8 cellular contexts compared by ENCODE assay signal in the genomic region with DNA sequence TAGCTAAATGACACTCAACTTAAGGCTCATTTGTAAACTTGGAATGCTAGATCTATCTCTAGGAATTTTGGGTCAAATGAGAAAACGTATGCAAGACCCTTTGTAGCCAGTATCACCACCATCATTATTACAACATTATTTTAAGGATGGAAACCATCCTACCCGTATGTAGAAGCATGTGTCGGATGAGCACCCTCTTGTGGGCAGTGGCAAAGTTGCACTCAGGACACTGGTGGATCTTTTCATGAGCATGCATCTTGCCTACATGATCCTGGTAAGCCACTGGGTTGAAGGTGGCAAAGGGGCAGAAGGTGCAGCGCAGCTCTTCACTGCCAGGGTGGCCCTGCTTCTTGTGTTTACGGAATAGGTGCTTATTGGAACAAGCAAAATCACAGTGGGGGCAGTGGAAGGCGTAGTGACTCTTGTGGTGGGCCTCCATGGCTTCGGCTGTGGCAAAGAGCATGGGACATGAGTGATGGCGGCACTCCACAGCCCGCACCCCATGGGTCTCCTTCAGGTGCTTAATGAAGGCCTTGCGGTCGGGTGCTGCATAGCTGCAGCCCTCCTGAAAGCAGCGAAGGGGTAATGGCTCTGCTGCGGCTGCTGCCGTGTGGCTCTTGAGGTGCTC. TPM values are rescaled to one million over a fixed set of nuclear protein-coding genes. Genes with fewer than 3 reads are reported as not detected.
A peak's percentile ranks its signal among the peaks of the same experiment; 100 is the strongest.
DNase-seq lines count a peak whose midpoint lies in the region; ATAC-seq, FAIRE-seq and TF ChIP-seq lines count a peak whose summit lies in the region.

No MANE protein-coding gene starts in this region.

- H3K4me3 ChIP-seq in GM12878, result no peak overlapping the region

- in situ Hi-C loops in GM12878 (cut with MboI), result loop anchor here (5.0 kb wide), 1 partner anchor 241 kb away; no protein-coding TSS in a partner anchor

- H4K20me1 ChIP-seq in GM12878 (ENCODE audit: control insufficient read depth, insufficient read depth), result no peaks in the 10 kb centered on the region

- H2AFZ ChIP-seq in GM12878 (ENCODE audit: control insufficient read depth, low read depth, low read length), result no peak overlapping the region

- CTCF ChIA-PET in T-cell (lab: Charles Lee) (interaction anchor here (0.6 to 1.4 kb wide), 6 partner anchors 9 to 378 kb away, joined by 3 to 8 read pairs (median 3); a partner anchor contains a TSS), GM12878 (lab: Yijun Ruan, JAX) (interaction anchor here (0.6 to 3.6 kb wide), 22 partner anchors 10 to 743 kb away, joined by 3 to 25 read pairs (median 4); a partner anchor contains a TSS)

- BruUV-seq in GM12878 (replicated peaks; lab: Mats Ljungman, UMichigan), result no TSS peak

- SMC1A ChIA-PET in GM12878 (lab: Charles Lee; ENCODE audit: uncharacterized antibody, unreplicated experiment), result interaction anchor here (1.0 to 3.3 kb wide), 5 partner anchors 9 to 200 kb away, joined by 3 to 20 read pairs (median 3); a partner anchor contains a TSS

- peaks cover 2% of the 10 kb centered on the region; the same call in 1 of the 2 replicates for H3K79me2 ChIP-seq in GM12878 (ENCODE audit: control insufficient read depth, insufficient read depth, low read length)

- no peak overlapping the region for H3K27ac ChIP-seq in GM12878 (ENCODE audit: control insufficient read depth, insufficient read depth)

- TF ChIP-seq EP300 in GM12878 (IDR thresholded peaks at IDR 0.05; ENCODE audit: borderline replicate concordance in 1 of 2, control insufficient read depth in 1 of 2, low read depth in 2 of 2, low read length in 2 of 2), result no peak

- H3K4me3 Mint-ChIP-seq in T-cell, result no peak overlapping the region

- no peaks in the 10 kb centered on the region for H3K27me3 ChIP-seq in GM12878 (replicated peaks in 1 of 2; ENCODE audit: control insufficient read depth in 2 of 2, insufficient read depth in 2 of 2, low read length in 1 of 2)

- TF ChIP-seq RAD21 in GM12878 (IDR thresholded peaks at IDR 0.05; ENCODE audit: insufficient read depth, low read depth, low read length), result peak; percentile 80

- no peaks in the 10 kb centered on the region for H3K9me3 Mint-ChIP-seq in T-cell

- H3K4me2 ChIP-seq in GM12878 (ENCODE audit: control insufficient read depth, insufficient read depth), result no peak overlapping the region

- DNase-seq in NCI-H526 (lab: John Stamatoyannopoulos, UW) (peak; percentile 16 to 65), NCI-H526 treated with DMSO at 0.1 percent for 48 hours (lab: John Stamatoyannopoulos, UW) (no peak), LHCN-M2 (ENCODE audit: low read depth) (peak; percentile 52), T-cell (peak in 30 of 34 experiments; percentile 8 to 55 (median 40)), GM12878 (ENCODE audit: low read depth, low spot score) (no peak), iPS-NIHi11 (ENCODE audit: low spot score) (peak; percentile 75)
- peak; percentile 33 for DNase-seq in stimulated activated CD4-positive, alpha-beta T cell treated with anti-CD3 and anti-CD28 coated beads, Interleukin-12 subunit alpha, Interleukin-12 subunit beta, amount 100 ng/mL, for 4 hours

- no peak overlapping the region for H3K27ac Mint-ChIP-seq in T-cell

- H3K4me1 ChIP-seq in GM12878 (ENCODE audit: control insufficient read depth, insufficient read depth, low read length), result no peaks in the 10 kb centered on the region

- no peak for TF ChIP-seq POLR2A in GM12878 (IDR thresholded peaks at IDR 0.05; ENCODE audit: low read depth, low read length)

- H3K9ac ChIP-seq in GM12878 (ENCODE audit: control insufficient read depth, insufficient read depth, low read length), result no peak overlapping the region

- ATAC-seq in T-cell (replicated peaks in 1 of 4), result peak; percentile 79 to 83 (median 81)
- ATAC-seq in GM12878, result peak; percentile 96
- no peak for ATAC-seq in GM19397 (IDR thresholded peaks at IDR 0.05; ENCODE audit: unreplicated experiment)

- RAD21 ChIA-PET in GM12878 (lab: Charles Lee; ENCODE audit: unreplicated experiment), result interaction anchor here (0.6 to 1.4 kb wide), 6 partner anchors 9 to 722 kb away, joined by 3 to 5 read pairs (median 3); a partner anchor contains a TSS

- peaks cover 29 to 37% of the 10 kb centered on the region in 2 experiments for H3K36me3 ChIP-seq in GM12878 (ENCODE audit: control insufficient read depth in 2 of 2, insufficient read depth in 2 of 2, low read length in 1 of 2)

- no peaks in the 10 kb centered on the region for H3K27me3 Mint-ChIP-seq in T-cell

- FAIRE-seq in GM12878 (lab: Jason Lieb, UNC), result peak; percentile 99

- intact Hi-C loops in GM12878 (cut with micrococcal nuclease; ENCODE audit: unreplicated experiment), result loop anchor here (1.0 kb wide), 1 partner anchor 242 kb away; no protein-coding TSS in a partner anchor

- peak; percentile 83 to 97 (median 91) for TF ChIP-seq CTCF in GM12878 (IDR thresholded peaks at IDR 0.05 in 2 of 3, conservative IDR thresholded peaks at IDR 0.05 in 1 of 3; ENCODE audit: control insufficient read depth in 2 of 3, extremely low read depth in 1 of 3, insufficient read depth in 1 of 3, low read depth in 3 of 3, low read length in 3 of 3)

- POLR2A ChIA-PET in T-cell (lab: Charles Lee), result interaction anchor here in 1 of 2 donors (0.7 kb wide), 1 partner anchor 63 kb away, joined by 3 read pairs; no protein-coding TSS in a partner anchor
- POLR2A ChIA-PET in GM12878 (lab: Charles Lee), result no interaction called here

- H3K9me3 ChIP-seq in GM12878 (replicated peaks; ENCODE audit: control insufficient read depth, insufficient read depth, low read length), result no peaks in the 10 kb centered on the region

- 69% methylated on average over 13 of the region's 14 CpGs for WGBS in GM12878 (ENCODE audit: insufficient coverage, insufficient replicate concordance, low lambda C conversion rate, missing lambda C conversion rate)

- H3K4me1 Mint-ChIP-seq in T-cell, result peaks cover 10 to 14% (median 13%) of the 10 kb centered on the region in 3 donors

- H3K36me3 Mint-ChIP-seq in T-cell, result peaks cover 59% of the 10 kb centered on the region

RNA-seq across cellular contexts. Expression of a gene that starts 10.8 kb away (rescaled TPM):
- total RNA-seq in LHCN-M2 (2014; rRNA removed) (15.0 and 15.8 TPM in 2 replicates), T-cell (10 to 100 TPM; 38.1 to 65.0 (median 58.7) TPM), GM12878 (2014; rRNA removed) (16.6 and 21.7 TPM in 2 replicates), GM12878 (2014; rRNA removed; fragmentation: Illumina TruSeq; extraction: Trizol) (8.5 and 10.0 TPM in 2 replicates), GM12878 (2021) (33.8 and 40.9 TPM in 2 replicates)
- polyA plus RNA-seq in LHCN-M2 (2012), result 7.8 TPM
- 57.7 and 64.0 TPM in 2 replicates for total RNA-seq in GM12878 (2013; cell fraction: nucleolus; rRNA removed)
- polyA plus RNA-seq in GM12878 (2011; ENCODE audit: low read depth), result 6.3 TPM
- polyA plus RNA-seq in GM12878 (2011; rRNA removed) (2.1 and 4.5 TPM in 2 replicates), GM12878 (2014; fragmentation: Illumina TruSeq; extraction: Trizol) (7.2 and 16.3 TPM in 2 replicates), GM12878 (2014; fragmentation: Nextera tagmentation; extraction: Ambion mirVana) (1 to 10 TPM; 1.3 to 2.4 TPM), GM12878 (2014; rRNA removed) (13.8 and 17.1 TPM in 2 replicates), GM12878 (2016; fragmentation: Nextera tagmentation; extraction: Ambion mirVana) (10 to 100 TPM; 19.9 to 21.1 TPM)
- 9.5 and 10.3 TPM in 2 replicates for polyA plus RNA-seq in GM12878 (2011; cell fraction: cytosol; rRNA removed)
- 30.5 and 38.8 TPM in 2 replicates for polyA plus RNA-seq in GM12878 (2011; cell fraction: nucleus; rRNA removed)
- 7.9 and 13.6 TPM in 2 replicates for polyA plus RNA-seq in GM12878 (2012)
- polyA minus RNA-seq in GM12878 (2011; rRNA and poly(A)+ RNA removed), result 13.3 and 27.1 TPM in 2 replicates
- polyA minus RNA-seq in GM12878 (2011; cell fraction: cytosol; rRNA and poly(A)+ RNA removed), result 7.2 and 12.3 TPM in 2 replicates
- 29.1 and 60.8 TPM in 2 replicates for polyA minus RNA-seq in GM12878 (2011; cell fraction: nucleus; rRNA and poly(A)+ RNA removed)

RNA-seq across cellular contexts. Expression of a gene that starts 10.9 kb away (rescaled TPM):
- 38.3 and 50.6 TPM in 2 replicates for total RNA-seq in LHCN-M2 (2014; rRNA removed)
- 36.5 TPM for polyA plus RNA-seq in LHCN-M2 (2012)
- total RNA-seq in T-cell, result 10 to 100 TPM; 31.4 to 71.1 (median 54.2) TPM
- 34.9 and 40.0 TPM in 2 replicates for total RNA-seq in GM12878 (2013; cell fraction: nucleolus; rRNA removed)
- total RNA-seq in GM12878 (2014; rRNA removed), result 35.1 and 53.7 TPM in 2 replicates
- total RNA-seq in GM12878 (2014; rRNA removed; fragmentation: Illumina TruSeq; extraction: Trizol), result 33.2 and 40.4 TPM in 2 replicates
- total RNA-seq in GM12878 (2021), result 49.0 and 55.8 TPM in 2 replicates
- polyA plus RNA-seq in GM12878 (2011; ENCODE audit: low read depth), result 20.8 TPM
- polyA plus RNA-seq in GM12878 (2011; rRNA removed), result 42.2 and 61.3 TPM in 2 replicates
- 80.7 and 102 TPM in 2 replicates for polyA plus RNA-seq in GM12878 (2011; cell fraction: cytosol; rRNA removed)
- 275 and 365 TPM in 2 replicates for polyA plus RNA-seq in GM12878 (2011; cell fraction: nucleus; rRNA removed)
- polyA plus RNA-seq in GM12878 (2012), result 32.1 and 35.5 TPM in 2 replicates
- polyA plus RNA-seq in GM12878 (2014; fragmentation: Illumina TruSeq; extraction: Trizol), result 28.9 and 46.1 TPM in 2 replicates
- polyA plus RNA-seq in GM12878 (2014; fragmentation: Nextera tagmentation; extraction: Ambion mirVana), result 10 to 100 TPM; 77.1 to 77.8 TPM
- polyA plus RNA-seq in GM12878 (2014; rRNA removed), result 69.2 and 76.5 TPM in 2 replicates
- polyA plus RNA-seq in GM12878 (2016; fragmentation: Nextera tagmentation; extraction: Ambion mirVana), result 100 to 1,000 TPM in 1 of 2 experiments, 10 to 100 TPM in 1; 92.5 to 114 TPM
- polyA minus RNA-seq in GM12878 (2011; rRNA and poly(A)+ RNA removed), result 32.8 and 51.2 TPM in 2 replicates
- 13.6 and 17.5 TPM in 2 replicates for polyA minus RNA-seq in GM12878 (2011; cell fraction: cytosol; rRNA and poly(A)+ RNA removed)
- 22.2 and 36.5 TPM in 2 replicates for polyA minus RNA-seq in GM12878 (2011; cell fraction: nucleus; rRNA and poly(A)+ RNA removed)

RNA-seq across cellular contexts. Expression of a gene that starts 23.2 kb away (rescaled TPM):
- total RNA-seq in LHCN-M2 (2014; rRNA removed) (38.1 and 40.5 TPM in 2 replicates), T-cell (10 to 100 TPM; 15.6 to 33.1 (median 29.0) TPM), GM12878 (2014; rRNA removed) (45.2 and 45.3 TPM in 2 replicates), GM12878 (2014; rRNA removed; fragmentation: Illumina TruSeq; extraction: Trizol) (29.3 and 30.0 TPM in 2 replicates), GM12878 (2021) (20.6 and 25.3 TPM in 2 replicates)
- polyA plus RNA-seq in LHCN-M2 (2012), result 47.1 TPM
- total RNA-seq in GM12878 (2013; cell fraction: nucleolus; rRNA removed), result 6.4 and 9.6 TPM in 2 replicates
- 14.0 TPM for polyA plus RNA-seq in GM12878 (2011; ENCODE audit: low read depth)
- polyA plus RNA-seq in GM12878 (2011; rRNA removed) (38.2 and 70.4 TPM in 2 replicates), GM12878 (2014; fragmentation: Illumina TruSeq; extraction: Trizol) (27.9 and 35.7 TPM in 2 replicates), GM12878 (2014; fragmentation: Nextera tagmentation; extraction: Ambion mirVana) (1 to 10 TPM; 1.3 to 6.9 TPM), GM12878 (2014; rRNA removed) (35.3 and 38.0 TPM in 2 replicates), GM12878 (2016; fragmentation: Nextera tagmentation; extraction: Ambion mirVana) (10 to 100 TPM; 24.6 to 27.4 TPM)
- 34.9 and 46.8 TPM in 2 replicates for polyA plus RNA-seq in GM12878 (2011; cell fraction: cytosol; rRNA removed)
- polyA plus RNA-seq in GM12878 (2011; cell fraction: nucleus; rRNA removed), result 54.6 and 57.0 TPM in 2 replicates
- 19.6 and 25.1 TPM in 2 replicates for polyA plus RNA-seq in GM12878 (2012)
- 44.5 and 48.4 TPM in 2 replicates for polyA minus RNA-seq in GM12878 (2011; rRNA and poly(A)+ RNA removed)
- polyA minus RNA-seq in GM12878 (2011; cell fraction: cytosol; rRNA and poly(A)+ RNA removed), result 14.3 and 17.4 TPM in 2 replicates
- polyA minus RNA-seq in GM12878 (2011; cell fraction: nucleus; rRNA and poly(A)+ RNA removed), result 6.5 and 12.7 TPM in 2 replicates

RNA-seq across cellular contexts. Expression of a gene that starts 23.3 kb away (rescaled TPM):
- total RNA-seq in LHCN-M2 (2014; rRNA removed) (20.3 and 25.8 TPM in 2 replicates), T-cell (10 to 100 TPM; 19.7 to 23.6 (median 22.4) TPM), GM12878 (2014; rRNA removed) (12.3 and 18.4 TPM in 2 replicates), GM12878 (2014; rRNA removed; fragmentation: Illumina TruSeq; extraction: Trizol) (6.8 and 7.5 TPM in 2 replicates), GM12878 (2021) (17.0 and 20.0 TPM in 2 replicates)
- polyA plus RNA-seq in LHCN-M2 (2012), result 10.9 TPM
- 77.2 and 81.3 TPM in 2 replicates for total RNA-seq in GM12878 (2013; cell fraction: nucleolus; rRNA removed)
- polyA plus RNA-seq in GM12878 (2011; ENCODE audit: low read depth), result 4.1 TPM
- polyA plus RNA-seq in GM12878 (2011; rRNA removed) (15.6 and 22.8 TPM in 2 replicates), GM12878 (2014; fragmentation: Illumina TruSeq; extraction: Trizol) (13.6 and 18.0 TPM in 2 replicates), GM12878 (2014; fragmentation: Nextera tagmentation; extraction: Ambion mirVana) (1 to 10 TPM; 4.0 to 7.3 TPM), GM12878 (2014; rRNA removed) (17.5 and 19.1 TPM in 2 replicates), GM12878 (2016; fragmentation: Nextera tagmentation; extraction: Ambion mirVana) (10 to 100 TPM; 15.2 to 18.1 TPM)
- polyA plus RNA-seq in GM12878 (2011; cell fraction: cytosol; rRNA removed), result 18.2 and 21.0 TPM in 2 replicates
- 205 and 258 TPM in 2 replicates for polyA plus RNA-seq in GM12878 (2011; cell fraction: nucleus; rRNA removed)
- polyA plus RNA-seq in GM12878 (2012), result 7.1 and 12.8 TPM in 2 replicates
- 11.2 and 22.6 TPM in 2 replicates for polyA minus RNA-seq in GM12878 (2011; rRNA and poly(A)+ RNA removed)
- polyA minus RNA-seq in GM12878 (2011; cell fraction: cytosol; rRNA and poly(A)+ RNA removed), result 4.9 and 6.0 TPM in 2 replicates
- 21.2 and 29.1 TPM in 2 replicates for polyA minus RNA-seq in GM12878 (2011; cell fraction: nucleus; rRNA and poly(A)+ RNA removed)

RNA-seq across cellular contexts. Expression of a gene that starts 40.9 kb away (rescaled TPM):
- total RNA-seq in LHCN-M2 (2014; rRNA removed), result 6.6 and 9.5 TPM in 2 replicates
- polyA plus RNA-seq in LHCN-M2 (2012), result 6.0 TPM
- total RNA-seq in T-cell, result under 1 TPM; 0.38 to 0.90 (median 0.64) TPM
- 0.23 and 0.49 TPM in 2 replicates for total RNA-seq in GM12878 (2013; cell fraction: nucleolus; rRNA removed)
- under 0.01 TPM in 1 of 2 replicates, not detected in the other for total RNA-seq in GM12878 (2014; rRNA removed)
- total RNA-seq in GM12878 (2014; rRNA removed; fragmentation: Illumina TruSeq; extraction: Trizol), result 0.05 TPM in 1 of 2 replicates, not detected in the other
- total RNA-seq in GM12878 (2021), result 0.28 TPM in 1 of 2 replicates, not detected in the other
- 0.43 TPM for polyA plus RNA-seq in GM12878 (2011; ENCODE audit: low read depth)
- 0.07 and 0.09 TPM in 2 replicates for polyA plus RNA-seq in GM12878 (2011; rRNA removed)
- polyA plus RNA-seq in GM12878 (2011; cell fraction: cytosol; rRNA removed), result 0.03 TPM in 1 of 2 replicates, not detected in the other
- polyA plus RNA-seq in GM12878 (2011; cell fraction: nucleus; rRNA removed), result 0.16 and 0.26 TPM in 2 replicates
- polyA plus RNA-seq in GM12878 (2012), result 0.53 and 1.0 TPM in 2 replicates
- 0.03 and 0.11 TPM in 2 replicates for polyA plus RNA-seq in GM12878 (2014; fragmentation: Illumina TruSeq; extraction: Trizol)
- polyA plus RNA-seq in GM12878 (2014; fragmentation: Nextera tagmentation; extraction: Ambion mirVana), result under 1 TPM; 0.18 to 0.27 TPM
- polyA plus RNA-seq in GM12878 (2014; rRNA removed), result 0.10 TPM in 1 of 2 replicates, not detected in the other
- 1 to 10 TPM in 1 of 2 experiments, under 1 TPM in 1; 0.99 to 1.5 TPM for polyA plus RNA-seq in GM12878 (2016; fragmentation: Nextera tagmentation; extraction: Ambion mirVana)
- polyA minus RNA-seq in GM12878 (2011; rRNA and poly(A)+ RNA removed), result 0.07 TPM in 1 of 2 replicates, not detected in the other
- polyA minus RNA-seq in GM12878 (2011; cell fraction: cytosol; rRNA and poly(A)+ RNA removed), result not detected in 2 replicates
- polyA minus RNA-seq in GM12878 (2011; cell fraction: nucleus; rRNA and poly(A)+ RNA removed), result not detected in 2 replicates

Comparison
In these comparisons a context has a peak if more than half of its experiments do, and no peak if none do; other contexts are left out.
1. DNase-seq: peak in NCI-H526 (2 of 2), LHCN-M2 (single experiment), T-cell (30 of 34), iPS-NIHi11 (single experiment) and stimulated activated CD4-positive, alpha-beta T cell treated with anti-CD3 and anti-CD28 coated beads, Interleukin-12 subunit alpha, Interleukin-12 subunit beta, amount 100 ng/mL, for 4 hours (single experiment); none in NCI-H526 treated with DMSO at 0.1 percent for 48 hours (single experiment) and GM12878 (single experiment).